Comparison of ENCODE assay signal across 9 cellular contexts in genomic region chr19:41518141-41518540, GRCh38. TPM values are rescaled to one million over a fixed set of nuclear protein-coding genes. Genes with fewer than 3 reads are reported as not detected.
"Had no signal": no experiment of that assay in that cellular context is flagged by ENCODE, and none has a peak within 500 bp of the region (broad histone marks: within the 10 kb centered on the region; RNA-seq: fewer than 3 reads in every experiment).

No MANE protein-coding gene starts in this region.

- DNase-seq: GM23248, GOT3, H7, H9, HCEC 1CT, HFFc6 had no signal

- ATAC-seq: GM23338, HCT116 had no signal

RNA-seq across cellular contexts. Expression of gene CEACAM21, which starts 57.8 kb away (rescaled TPM):
- total RNA-seq: GM23248, GM23338, H1, H7, H9, HFFc6 had no signal
